1 cellular context compared by ENCODE assay signal in the genomic region with DNA sequence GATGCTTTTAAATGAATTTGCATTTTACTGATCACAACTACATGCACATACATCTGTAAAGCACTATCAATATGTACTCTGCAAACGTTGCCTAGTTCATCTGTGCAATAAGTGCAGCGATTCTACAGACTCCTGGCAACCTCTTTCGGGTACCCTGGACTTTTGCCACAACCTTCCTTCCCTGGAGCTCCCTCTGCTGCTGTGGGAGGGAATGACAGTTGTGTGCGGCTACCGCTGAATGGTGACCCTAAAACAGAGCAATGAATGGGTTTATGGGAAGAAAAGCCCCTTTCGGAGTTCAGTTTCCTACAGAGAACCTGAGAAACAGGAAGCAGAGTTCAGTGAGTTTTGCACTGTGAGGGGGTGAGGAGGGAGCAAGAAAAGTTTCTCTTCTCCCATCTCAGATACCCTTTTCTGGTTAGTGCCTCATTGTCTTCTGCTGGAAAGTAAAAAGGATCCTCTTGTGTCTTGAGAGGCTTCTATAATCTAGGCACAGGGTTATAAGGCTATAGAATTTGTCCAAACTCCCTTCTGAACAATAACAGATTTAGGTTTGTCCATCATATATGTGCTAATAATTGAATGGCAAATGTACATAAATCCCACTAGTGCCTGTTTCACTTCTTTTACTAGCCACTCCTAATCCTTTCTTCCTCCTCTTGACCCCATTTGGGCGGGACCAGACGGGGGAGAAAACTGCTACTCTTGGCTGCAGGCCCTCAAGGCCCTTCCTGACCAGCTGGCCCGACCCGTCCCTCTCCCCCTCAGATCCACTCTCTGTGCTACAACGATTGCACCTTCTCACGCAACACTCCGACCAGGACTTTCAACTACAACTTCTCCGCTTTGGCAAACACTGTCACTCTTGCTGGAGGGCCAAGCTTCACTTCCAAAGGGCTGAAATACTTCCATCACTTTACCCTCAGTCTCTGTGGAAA.
TF ChIP-seq lines count a peak whose summit lies in the region.

No MANE protein-coding gene starts in this region.

TF ChIP-seq in K562, 482 proteins besides CTCF, POLR2A, EP300 and RAD21 (continued from another document):
- TF ChIP-seq, protein P1, sequence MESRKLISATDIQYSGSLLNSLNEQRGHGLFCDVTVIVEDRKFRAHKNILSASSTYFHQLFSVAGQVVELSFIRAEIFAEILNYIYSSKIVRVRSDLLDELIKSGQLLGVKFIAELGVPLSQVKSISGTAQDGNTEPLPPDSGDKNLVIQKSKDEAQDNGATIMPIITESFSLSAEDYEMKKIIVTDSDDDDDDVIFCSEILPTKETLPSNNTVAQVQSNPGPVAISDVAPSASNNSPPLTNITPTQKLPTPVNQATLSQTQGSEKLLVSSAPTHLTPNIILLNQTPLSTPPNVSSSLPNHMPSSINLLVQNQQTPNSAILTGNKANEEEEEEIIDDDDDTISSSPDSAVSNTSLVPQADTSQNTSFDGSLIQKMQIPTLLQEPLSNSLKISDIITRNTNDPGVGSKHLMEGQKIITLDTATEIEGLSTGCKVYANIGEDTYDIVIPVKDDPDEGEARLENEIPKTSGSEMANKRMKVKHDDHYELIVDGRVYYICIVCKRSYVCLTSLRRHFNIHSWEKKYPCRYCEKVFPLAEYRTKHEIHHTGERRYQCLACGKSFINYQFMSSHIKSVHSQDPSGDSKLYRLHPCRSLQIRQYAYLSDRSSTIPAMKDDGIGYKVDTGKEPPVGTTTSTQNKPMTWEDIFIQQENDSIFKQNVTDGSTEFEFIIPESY (CRISPR knock-in tag; IDR thresholded peaks at IDR 0.05), result peak; percentile 58
- TF ChIP-seq SMC3 (conservative IDR thresholded peaks at IDR 0.05; ENCODE audit: insufficient read depth, low read depth, low read length) (peak; percentile 82), DPF2 (IDR thresholded peaks at IDR 0.05) (no peak), CCAR2 (IDR thresholded peaks at IDR 0.05; ENCODE audit: low read depth, low read length) (no peak), SIN3B (IDR thresholded peaks at IDR 0.05; ENCODE audit: low read depth) (0 out of 2 replicates have a peak, but pooled peaks have one; percentile 17), CTBP1 (IDR thresholded peaks at IDR 0.05; ENCODE audit: borderline replicate concordance) (peak; percentile 27; the same call in 1 of the 2 replicates), SMARCB1 (IDR thresholded peaks at IDR 0.05; ENCODE audit: insufficient read length, low read depth) (no peak), RB1 (IDR thresholded peaks at IDR 0.05; ENCODE audit: low read depth) (peak; percentile 53; the same call in 1 of the 2 replicates), KLF16 (IDR thresholded peaks at IDR 0.05) (peak; percentile 50; the same call in 1 of the 2 replicates), NFXL1 (CRISPR knock-in tag; IDR thresholded peaks at IDR 0.05) (no peak), TEAD4 (IDR thresholded peaks at IDR 0.05; ENCODE audit: low read length) (0 out of 2 replicates have a peak, but pooled peaks have one; percentile 6), TEAD4 (CRISPR knock-in tag; IDR thresholded peaks at IDR 0.05; ENCODE audit: borderline replicate concordance) (no peak), ATF7 (IDR thresholded peaks at IDR 0.05) (no peak), SREBF1 (IDR thresholded peaks at IDR 0.05; ENCODE audit: borderline replicate concordance, low read depth, low read length) (no peak), RAD51 (IDR thresholded peaks at IDR 0.05; ENCODE audit: borderline replicate concordance, low read depth) (no peak), MAZ (CRISPR knock-in tag; conservative IDR thresholded peaks at IDR 0.05 in 1 of 2, IDR thresholded peaks at IDR 0.05 in 1 of 2) (0 out of 4 replicates have a peak, but pooled peaks of 1 of the 2 experiments have one; percentile 17), JUND (IDR thresholded peaks at IDR 0.05; ENCODE audit: borderline replicate concordance, low read depth, low read length) (peak; percentile 50; the same call in 1 of the 2 replicates), JUND (tag; IDR thresholded peaks at IDR 0.05; ENCODE audit: borderline replicate concordance, low read depth, low read length) (no peak), ETV1 (tag; conservative IDR thresholded peaks at IDR 0.05; ENCODE audit: low read depth) (no peak), STAG1 (CRISPR knock-in tag; IDR thresholded peaks at IDR 0.05; ENCODE audit: borderline replicate concordance) (peak; percentile 22; the same call in 1 of the 2 replicates), NCOA6 (IDR thresholded peaks at IDR 0.05) (no peak; the same call in 1 of the 2 replicates), ARID1B (IDR thresholded peaks at IDR 0.05) (no peak), YY1 (IDR thresholded peaks at IDR 0.05; ENCODE audit: borderline replicate concordance in 1 of 3, control insufficient read depth in 1 of 3, extremely low read depth in 1 of 3, insufficient read depth in 3 of 3, insufficient read length in 1 of 3, insufficient replicate concordance in 2 of 3, low read depth in 1 of 3, low read length in 2 of 3) (peak in 1 of 3 experiments; percentile 27), GATAD2A (IDR thresholded peaks at IDR 0.05) (peak; percentile 36; the same call in 1 of the 2 replicates), CBX8 (IDR thresholded peaks at IDR 0.05; ENCODE audit: borderline replicate concordance, extremely low read depth, low read depth, low read length, poor library complexity, severe bottlenecking) (no peak), CHD4 (IDR thresholded peaks at IDR 0.05; ENCODE audit: insufficient read depth, insufficient replicate concordance, low read depth, low read length, poor library complexity, severe bottlenecking) (no peak), NFIC (IDR thresholded peaks at IDR 0.05) (peak; percentile 66), XRCC5 (IDR thresholded peaks at IDR 0.05; ENCODE audit: low read depth, low read length) (0 out of 2 replicates have a peak, but pooled peaks have one; percentile 58), NFRKB (IDR thresholded peaks at IDR 0.05; ENCODE audit: low read depth) (no peak), NFIX (CRISPR knock-in tag; IDR thresholded peaks at IDR 0.05; ENCODE audit: low read depth) (0 out of 2 replicates have a peak, but pooled peaks have one; percentile 5), ZNF384 (IDR thresholded peaks at IDR 0.05; ENCODE audit: low read depth, low read length) (0 out of 2 replicates have a peak, but pooled peaks have one; percentile 25), BRD9 (IDR thresholded peaks at IDR 0.05; ENCODE audit: low read depth, partially characterized antibody) (no peak), MTA3 (IDR thresholded peaks at IDR 0.05; ENCODE audit: borderline replicate concordance) (peak; percentile 56; the same call in 1 of the 2 replicates)
- TF ChIP-seq, protein P2, sequence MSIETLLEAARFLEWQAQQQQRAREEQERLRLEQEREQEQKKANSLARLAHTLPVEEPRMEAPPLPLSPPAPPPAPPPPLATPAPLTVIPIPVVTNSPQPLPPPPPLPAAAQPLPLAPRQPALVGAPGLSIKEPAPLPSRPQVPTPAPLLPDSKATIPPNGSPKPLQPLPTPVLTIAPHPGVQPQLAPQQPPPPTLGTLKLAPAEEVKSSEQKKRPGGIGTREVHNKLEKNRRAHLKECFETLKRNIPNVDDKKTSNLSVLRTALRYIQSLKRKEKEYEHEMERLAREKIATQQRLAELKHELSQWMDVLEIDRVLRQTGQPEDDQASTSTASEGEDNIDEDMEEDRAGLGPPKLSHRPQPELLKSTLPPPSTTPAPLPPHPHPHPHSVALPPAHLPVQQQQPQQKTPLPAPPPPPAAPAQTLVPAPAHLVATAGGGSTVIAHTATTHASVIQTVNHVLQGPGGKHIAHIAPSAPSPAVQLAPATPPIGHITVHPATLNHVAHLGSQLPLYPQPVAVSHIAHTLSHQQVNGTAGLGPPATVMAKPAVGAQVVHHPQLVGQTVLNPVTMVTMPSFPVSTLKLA (conservative IDR thresholded peaks at IDR 0.05), result peak; percentile 20 to 25; a peak in 1 of 4 replicates
- TF ChIP-seq, protein P3, sequence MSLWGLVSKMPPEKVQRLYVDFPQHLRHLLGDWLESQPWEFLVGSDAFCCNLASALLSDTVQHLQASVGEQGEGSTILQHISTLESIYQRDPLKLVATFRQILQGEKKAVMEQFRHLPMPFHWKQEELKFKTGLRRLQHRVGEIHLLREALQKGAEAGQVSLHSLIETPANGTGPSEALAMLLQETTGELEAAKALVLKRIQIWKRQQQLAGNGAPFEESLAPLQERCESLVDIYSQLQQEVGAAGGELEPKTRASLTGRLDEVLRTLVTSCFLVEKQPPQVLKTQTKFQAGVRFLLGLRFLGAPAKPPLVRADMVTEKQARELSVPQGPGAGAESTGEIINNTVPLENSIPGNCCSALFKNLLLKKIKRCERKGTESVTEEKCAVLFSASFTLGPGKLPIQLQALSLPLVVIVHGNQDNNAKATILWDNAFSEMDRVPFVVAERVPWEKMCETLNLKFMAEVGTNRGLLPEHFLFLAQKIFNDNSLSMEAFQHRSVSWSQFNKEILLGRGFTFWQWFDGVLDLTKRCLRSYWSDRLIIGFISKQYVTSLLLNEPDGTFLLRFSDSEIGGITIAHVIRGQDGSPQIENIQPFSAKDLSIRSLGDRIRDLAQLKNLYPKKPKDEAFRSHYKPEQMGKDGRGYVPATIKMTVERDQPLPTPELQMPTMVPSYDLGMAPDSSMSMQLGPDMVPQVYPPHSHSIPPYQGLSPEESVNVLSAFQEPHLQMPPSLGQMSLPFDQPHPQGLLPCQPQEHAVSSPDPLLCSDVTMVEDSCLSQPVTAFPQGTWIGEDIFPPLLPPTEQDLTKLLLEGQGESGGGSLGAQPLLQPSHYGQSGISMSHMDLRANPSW (CRISPR knock-in tag; IDR thresholded peaks at IDR 0.05), result 0 out of 2 replicates have a peak, but pooled peaks have one; percentile 63
- TF ChIP-seq, protein P4, sequence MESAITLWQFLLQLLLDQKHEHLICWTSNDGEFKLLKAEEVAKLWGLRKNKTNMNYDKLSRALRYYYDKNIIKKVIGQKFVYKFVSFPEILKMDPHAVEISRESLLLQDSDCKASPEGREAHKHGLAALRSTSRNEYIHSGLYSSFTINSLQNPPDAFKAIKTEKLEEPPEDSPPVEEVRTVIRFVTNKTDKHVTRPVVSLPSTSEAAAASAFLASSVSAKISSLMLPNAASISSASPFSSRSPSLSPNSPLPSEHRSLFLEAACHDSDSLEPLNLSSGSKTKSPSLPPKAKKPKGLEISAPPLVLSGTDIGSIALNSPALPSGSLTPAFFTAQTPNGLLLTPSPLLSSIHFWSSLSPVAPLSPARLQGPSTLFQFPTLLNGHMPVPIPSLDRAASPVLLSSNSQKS (CRISPR knock-in tag; IDR thresholded peaks at IDR 0.05), result no peak
- TF ChIP-seq, protein P5, sequence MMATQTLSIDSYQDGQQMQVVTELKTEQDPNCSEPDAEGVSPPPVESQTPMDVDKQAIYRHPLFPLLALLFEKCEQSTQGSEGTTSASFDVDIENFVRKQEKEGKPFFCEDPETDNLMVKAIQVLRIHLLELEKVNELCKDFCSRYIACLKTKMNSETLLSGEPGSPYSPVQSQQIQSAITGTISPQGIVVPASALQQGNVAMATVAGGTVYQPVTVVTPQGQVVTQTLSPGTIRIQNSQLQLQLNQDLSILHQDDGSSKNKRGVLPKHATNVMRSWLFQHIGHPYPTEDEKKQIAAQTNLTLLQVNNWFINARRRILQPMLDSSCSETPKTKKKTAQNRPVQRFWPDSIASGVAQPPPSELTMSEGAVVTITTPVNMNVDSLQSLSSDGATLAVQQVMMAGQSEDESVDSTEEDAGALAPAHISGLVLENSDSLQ (IDR thresholded peaks at IDR 0.05), result peak; percentile 22; the same call in 1 of the 2 replicates
- TF ChIP-seq, protein P6, sequence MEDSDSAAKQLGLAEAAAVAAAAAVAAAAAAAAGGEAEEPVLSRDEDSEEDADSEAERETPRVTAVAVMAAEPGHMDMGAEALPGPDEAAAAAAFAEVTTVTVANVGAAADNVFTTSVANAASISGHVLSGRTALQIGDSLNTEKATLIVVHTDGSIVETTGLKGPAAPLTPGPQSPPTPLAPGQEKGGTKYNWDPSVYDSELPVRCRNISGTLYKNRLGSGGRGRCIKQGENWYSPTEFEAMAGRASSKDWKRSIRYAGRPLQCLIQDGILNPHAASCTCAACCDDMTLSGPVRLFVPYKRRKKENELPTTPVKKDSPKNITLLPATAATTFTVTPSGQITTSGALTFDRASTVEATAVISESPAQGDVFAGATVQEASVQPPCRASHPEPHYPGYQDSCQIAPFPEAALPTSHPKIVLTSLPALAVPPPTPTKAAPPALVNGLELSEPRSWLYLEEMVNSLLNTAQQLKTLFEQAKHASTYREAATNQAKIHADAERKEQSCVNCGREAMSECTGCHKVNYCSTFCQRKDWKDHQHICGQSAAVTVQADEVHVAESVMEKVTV (CRISPR knock-in tag; IDR thresholded peaks at IDR 0.05), result peak; percentile 76; the same call in 1 of the 2 replicates
- TF ChIP-seq, protein P7, sequence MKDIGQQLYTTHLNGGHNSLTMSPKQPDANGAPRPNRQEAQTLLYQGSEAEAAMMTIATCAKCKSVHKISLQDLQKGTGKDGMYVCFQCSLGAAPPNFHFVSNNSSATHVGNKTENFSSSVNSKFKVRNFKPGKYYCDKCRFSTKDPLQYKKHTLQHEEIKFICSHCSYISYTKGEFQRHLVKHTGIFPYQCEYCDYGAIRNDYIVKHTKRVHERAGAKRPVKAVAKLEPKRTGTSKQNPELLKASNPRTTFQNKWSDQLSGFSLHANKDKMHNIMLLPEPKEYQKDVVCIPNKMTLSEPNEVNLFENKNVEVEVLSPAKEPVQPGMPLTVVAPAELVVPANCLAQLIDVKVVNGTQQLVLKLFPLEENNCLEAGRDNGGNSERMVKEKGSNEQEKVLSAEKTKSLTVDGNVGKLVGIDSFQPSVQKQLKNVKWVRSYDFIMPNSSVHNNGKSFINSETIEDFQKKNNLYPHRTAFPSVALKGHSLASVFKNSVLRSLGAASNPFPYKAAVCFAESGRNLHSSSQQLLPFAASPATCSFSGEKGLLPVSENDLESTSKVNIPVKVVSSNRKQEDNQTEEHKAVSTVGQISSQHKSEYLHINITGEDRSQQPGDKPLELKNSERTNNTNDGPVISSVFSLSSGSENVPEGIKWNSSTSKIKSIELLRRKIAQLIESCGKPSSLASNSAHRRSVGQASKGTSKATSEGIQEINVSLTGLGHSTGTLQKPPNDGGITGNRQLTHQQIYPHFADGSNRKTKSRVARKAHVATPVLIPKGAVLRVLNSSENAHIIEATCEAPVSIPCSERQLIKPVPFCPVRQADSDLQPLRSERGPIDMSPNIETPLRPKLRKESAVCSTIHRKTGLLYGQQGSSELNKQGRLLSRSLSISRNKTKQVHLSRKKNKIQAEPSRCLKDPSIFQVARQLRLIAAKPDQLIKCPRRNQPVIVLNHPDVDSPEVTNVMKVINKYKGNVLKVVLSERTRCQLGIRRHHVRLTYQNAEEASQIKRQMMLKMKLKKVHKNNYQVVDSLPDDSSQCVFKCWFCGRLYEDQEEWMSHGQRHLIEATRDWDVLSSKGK (CRISPR knock-in tag; IDR thresholded peaks at IDR 0.05), result no peak
- TF ChIP-seq, protein P8, sequence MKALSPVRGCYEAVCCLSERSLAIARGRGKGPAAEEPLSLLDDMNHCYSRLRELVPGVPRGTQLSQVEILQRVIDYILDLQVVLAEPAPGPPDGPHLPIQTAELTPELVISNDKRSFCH (CRISPR knock-in tag; IDR thresholded peaks at IDR 0.05), result no peak
- TF ChIP-seq, protein P8 (tag; IDR thresholded peaks at IDR 0.05), result peak; percentile 14; the same call in 1 of the 2 replicates
